9 cellular contexts compared by ENCODE assay signal in genomic region chr19:29260477-29261317, GRCh38. TPM values are rescaled to one million over a fixed set of nuclear protein-coding genes. Genes with fewer than 3 reads are reported as not detected.
DNase-seq lines count a peak whose midpoint lies in the region; ATAC-seq and TF ChIP-seq lines count a peak whose summit lies in the region.
"Had no signal": no experiment of that assay in that cellular context is flagged by ENCODE, and none has a peak within 500 bp of the region (broad histone marks: within the 10 kb centered on the region; RNA-seq: fewer than 3 reads in every experiment).

No MANE protein-coding gene starts in this region.

- DNase-seq in DMS 273 (lab: John Stamatoyannopoulos, UW; ENCODE audit: unreplicated experiment): peak; percentile 82
- no peak for DNase-seq in DMS 273 treated with DMSO at 0.1 percent for 48 hours (lab: John Stamatoyannopoulos, UW)
- DNase-seq in SK-N-DZ (ENCODE audit: low spot score): peak; percentile 61
- DNase-seq in fibroblast of mammary gland (ENCODE audit: low read depth): peak; percentile 36
- peak; percentile 14 to 47 for DNase-seq in stimulated activated CD4-positive, alpha-beta T cell treated with anti-CD3 and anti-CD28 coated beads, Interleukin-2, amount 100 ng/mL, for 48 hours
- no peak for DNase-seq in NCI-H1048 (lab: John Stamatoyannopoulos, UW)
- DNase-seq in inferior parietal cortex (ENCODE audit: extremely low spot score): no peak

- ATAC-seq in HG03432 (IDR thresholded peaks at IDR 0.05; ENCODE audit: unreplicated experiment): peak; percentile 51

- peak; percentile 50 for TF ChIP-seq CTCF in fibroblast of mammary gland (conservative IDR thresholded peaks at IDR 0.05; ENCODE audit: control insufficient read depth, insufficient read depth, low read depth, low read length)

- H3K4me3 ChIP-seq in fibroblast of mammary gland (ENCODE audit: control insufficient read depth, low read depth, low read length): no peak overlapping the region
- H3K4me3 ChIP-seq: lung had no signal

RNA-seq across cellular contexts. Expression of gene UQCRFS1, which starts 47.7 kb away (rescaled TPM):
- 34.6 and 38.6 TPM in 2 replicates for polyA plus RNA-seq in SK-N-DZ (2014; cell fraction: cytosol; rRNA removed)
- 18.5 and 19.9 TPM in 2 replicates for polyA plus RNA-seq in SK-N-DZ (2014; cell fraction: nucleus; rRNA removed)

Comparison
In these comparisons a context has a peak if more than half of its experiments do, and no peak if none do; other contexts are left out.
1. DNase-seq: peak in DMS 273 (single experiment), SK-N-DZ (single experiment), fibroblast of mammary gland (single experiment) and stimulated activated CD4-positive, alpha-beta T cell treated with anti-CD3 and anti-CD28 coated beads, Interleukin-2, amount 100 ng/mL, for 48 hours (2 of 2); none in DMS 273 treated with DMSO at 0.1 percent for 48 hours (single experiment), NCI-H1048 (single experiment) and inferior parietal cortex (single experiment).